Comparison of ENCODE assay signal across 1 cellular context in the genomic region with DNA sequence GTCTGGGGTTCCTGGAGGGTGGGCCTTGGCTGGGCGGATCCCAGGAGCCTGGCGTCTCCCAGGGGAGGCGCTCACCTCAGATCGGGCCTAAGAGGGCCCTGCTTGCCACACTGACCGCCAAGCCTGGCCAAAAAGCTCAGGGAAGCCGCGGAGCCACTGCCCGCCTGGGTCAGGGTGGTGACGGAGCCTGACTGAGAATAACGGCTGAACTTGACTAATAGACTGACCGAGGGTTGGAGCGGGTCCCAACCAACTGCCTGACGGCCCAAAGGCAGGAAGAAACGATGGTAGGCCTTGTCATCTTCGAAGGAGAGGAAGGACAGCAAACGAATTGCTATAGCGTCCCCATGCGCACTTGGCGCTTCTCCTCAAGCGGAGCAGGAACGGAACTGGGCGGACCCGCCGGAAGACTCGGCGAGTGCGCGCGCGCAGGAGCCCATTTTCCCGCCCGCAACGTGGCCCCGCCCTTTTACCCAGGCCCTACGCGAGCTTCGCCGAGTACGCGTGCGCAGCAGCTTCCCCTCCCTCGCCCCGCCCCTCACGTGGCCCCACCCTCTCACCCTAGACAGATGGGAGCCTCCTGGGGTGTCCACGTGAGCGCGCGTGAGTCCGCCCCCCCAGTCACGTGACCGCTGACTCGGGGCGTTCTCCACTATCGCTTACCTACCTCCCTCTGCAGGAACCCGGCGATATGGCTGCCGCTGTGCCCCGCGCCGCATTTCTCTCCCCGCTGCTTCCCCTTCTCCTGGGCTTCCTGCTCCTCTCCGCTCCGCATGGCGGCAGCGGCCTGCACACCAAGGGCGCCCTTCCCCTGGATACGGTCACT.
TF ChIP-seq lines count a peak whose summit lies in the region.

ERP29 (plus strand) TSS at position 652 of the 826 bp plus-strand sequence; CDS start at position 692, 40 bp downstream.
TMEM116 (minus strand) TSS at position 391 of the 826 bp plus-strand sequence. CDS start 7,895 bp downstream, outside the sequence.

TF ChIP-seq in GM12878, 131 proteins besides CTCF, POLR2A, EP300 and RAD21 (continued from another document and continues in another):
- TF ChIP-seq ZBTB11 (CRISPR knock-in tag; IDR thresholded peaks at IDR 0.05): peak; percentile 64
- TF ChIP-seq, protein P1, sequence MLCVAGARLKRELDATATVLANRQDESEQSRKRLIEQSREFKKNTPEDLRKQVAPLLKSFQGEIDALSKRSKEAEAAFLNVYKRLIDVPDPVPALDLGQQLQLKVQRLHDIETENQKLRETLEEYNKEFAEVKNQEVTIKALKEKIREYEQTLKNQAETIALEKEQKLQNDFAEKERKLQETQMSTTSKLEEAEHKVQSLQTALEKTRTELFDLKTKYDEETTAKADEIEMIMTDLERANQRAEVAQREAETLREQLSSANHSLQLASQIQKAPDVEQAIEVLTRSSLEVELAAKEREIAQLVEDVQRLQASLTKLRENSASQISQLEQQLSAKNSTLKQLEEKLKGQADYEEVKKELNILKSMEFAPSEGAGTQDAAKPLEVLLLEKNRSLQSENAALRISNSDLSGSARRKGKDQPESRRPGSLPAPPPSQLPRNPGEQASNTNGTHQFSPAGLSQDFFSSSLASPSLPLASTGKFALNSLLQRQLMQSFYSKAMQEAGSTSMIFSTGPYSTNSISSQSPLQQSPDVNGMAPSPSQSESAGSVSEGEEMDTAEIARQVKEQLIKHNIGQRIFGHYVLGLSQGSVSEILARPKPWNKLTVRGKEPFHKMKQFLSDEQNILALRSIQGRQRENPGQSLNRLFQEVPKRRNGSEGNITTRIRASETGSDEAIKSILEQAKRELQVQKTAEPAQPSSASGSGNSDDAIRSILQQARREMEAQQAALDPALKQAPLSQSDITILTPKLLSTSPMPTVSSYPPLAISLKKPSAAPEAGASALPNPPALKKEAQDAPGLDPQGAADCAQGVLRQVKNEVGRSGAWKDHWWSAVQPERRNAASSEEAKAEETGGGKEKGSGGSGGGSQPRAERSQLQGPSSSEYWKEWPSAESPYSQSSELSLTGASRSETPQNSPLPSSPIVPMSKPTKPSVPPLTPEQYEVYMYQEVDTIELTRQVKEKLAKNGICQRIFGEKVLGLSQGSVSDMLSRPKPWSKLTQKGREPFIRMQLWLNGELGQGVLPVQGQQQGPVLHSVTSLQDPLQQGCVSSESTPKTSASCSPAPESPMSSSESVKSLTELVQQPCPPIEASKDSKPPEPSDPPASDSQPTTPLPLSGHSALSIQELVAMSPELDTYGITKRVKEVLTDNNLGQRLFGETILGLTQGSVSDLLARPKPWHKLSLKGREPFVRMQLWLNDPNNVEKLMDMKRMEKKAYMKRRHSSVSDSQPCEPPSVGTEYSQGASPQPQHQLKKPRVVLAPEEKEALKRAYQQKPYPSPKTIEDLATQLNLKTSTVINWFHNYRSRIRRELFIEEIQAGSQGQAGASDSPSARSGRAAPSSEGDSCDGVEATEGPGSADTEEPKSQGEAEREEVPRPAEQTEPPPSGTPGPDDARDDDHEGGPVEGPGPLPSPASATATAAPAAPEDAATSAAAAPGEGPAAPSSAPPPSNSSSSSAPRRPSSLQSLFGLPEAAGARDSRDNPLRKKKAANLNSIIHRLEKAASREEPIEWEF (IDR thresholded peaks at IDR 0.05; ENCODE audit: insufficient replicate concordance, low read depth, low read length): no peak
- TF ChIP-seq, protein P2, sequence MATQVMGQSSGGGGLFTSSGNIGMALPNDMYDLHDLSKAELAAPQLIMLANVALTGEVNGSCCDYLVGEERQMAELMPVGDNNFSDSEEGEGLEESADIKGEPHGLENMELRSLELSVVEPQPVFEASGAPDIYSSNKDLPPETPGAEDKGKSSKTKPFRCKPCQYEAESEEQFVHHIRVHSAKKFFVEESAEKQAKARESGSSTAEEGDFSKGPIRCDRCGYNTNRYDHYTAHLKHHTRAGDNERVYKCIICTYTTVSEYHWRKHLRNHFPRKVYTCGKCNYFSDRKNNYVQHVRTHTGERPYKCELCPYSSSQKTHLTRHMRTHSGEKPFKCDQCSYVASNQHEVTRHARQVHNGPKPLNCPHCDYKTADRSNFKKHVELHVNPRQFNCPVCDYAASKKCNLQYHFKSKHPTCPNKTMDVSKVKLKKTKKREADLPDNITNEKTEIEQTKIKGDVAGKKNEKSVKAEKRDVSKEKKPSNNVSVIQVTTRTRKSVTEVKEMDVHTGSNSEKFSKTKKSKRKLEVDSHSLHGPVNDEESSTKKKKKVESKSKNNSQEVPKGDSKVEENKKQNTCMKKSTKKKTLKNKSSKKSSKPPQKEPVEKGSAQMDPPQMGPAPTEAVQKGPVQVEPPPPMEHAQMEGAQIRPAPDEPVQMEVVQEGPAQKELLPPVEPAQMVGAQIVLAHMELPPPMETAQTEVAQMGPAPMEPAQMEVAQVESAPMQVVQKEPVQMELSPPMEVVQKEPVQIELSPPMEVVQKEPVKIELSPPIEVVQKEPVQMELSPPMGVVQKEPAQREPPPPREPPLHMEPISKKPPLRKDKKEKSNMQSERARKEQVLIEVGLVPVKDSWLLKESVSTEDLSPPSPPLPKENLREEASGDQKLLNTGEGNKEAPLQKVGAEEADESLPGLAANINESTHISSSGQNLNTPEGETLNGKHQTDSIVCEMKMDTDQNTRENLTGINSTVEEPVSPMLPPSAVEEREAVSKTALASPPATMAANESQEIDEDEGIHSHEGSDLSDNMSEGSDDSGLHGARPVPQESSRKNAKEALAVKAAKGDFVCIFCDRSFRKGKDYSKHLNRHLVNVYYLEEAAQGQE (IDR thresholded peaks at IDR 0.05; ENCODE audit: low read depth, low read length): 0 out of 2 replicates have a peak, but pooled peaks have one; percentile 20
- no peak for TF ChIP-seq PAX8 (IDR thresholded peaks at IDR 0.05)
- TF ChIP-seq IKZF1 (conservative IDR thresholded peaks at IDR 0.05): 0 out of 2 replicates have a peak, but pooled peaks have one; percentile 44
- peak; percentile 16; the same call in 1 of the 2 replicates for TF ChIP-seq JUND (IDR thresholded peaks at IDR 0.05; ENCODE audit: low read depth, low read length)
- TF ChIP-seq NFIC (IDR thresholded peaks at IDR 0.05; ENCODE audit: low read depth, low read length): no peak
- TF ChIP-seq RUNX3 (IDR thresholded peaks at IDR 0.05; ENCODE audit: low read length): peak; percentile 39; the same call in 1 of the 2 replicates
- no peak for TF ChIP-seq ATF7 (IDR thresholded peaks at IDR 0.05; ENCODE audit: low read depth)
- TF ChIP-seq ZNF592 (IDR thresholded peaks at IDR 0.05): no peak
- no peak for TF ChIP-seq PBX3 (IDR thresholded peaks at IDR 0.05; ENCODE audit: insufficient replicate concordance, low read depth, low read length)
- no peak for TF ChIP-seq FOXK2 (IDR thresholded peaks at IDR 0.05)
- no peak for TF ChIP-seq MTA3 (IDR thresholded peaks at IDR 0.05; ENCODE audit: borderline replicate concordance, low read length)
- no peak for TF ChIP-seq SRF (IDR thresholded peaks at IDR 0.05; ENCODE audit: low read depth in 2 of 2, low read length in 2 of 2)
- TF ChIP-seq TARDBP (IDR thresholded peaks at IDR 0.05; ENCODE audit: borderline replicate concordance): no peak
- 0 out of 2 replicates have a peak, but pooled peaks have one; percentile 15 for TF ChIP-seq ELK1 (IDR thresholded peaks at IDR 0.05; ENCODE audit: low read depth, low read length)
- no peak for TF ChIP-seq YBX1 (IDR thresholded peaks at IDR 0.05)
- peak; percentile 76; the same call in 1 of the 2 replicates for TF ChIP-seq LARP7 (IDR thresholded peaks at IDR 0.05)
- TF ChIP-seq KDM1A (IDR thresholded peaks at IDR 0.05; ENCODE audit: borderline replicate concordance): no peak
- TF ChIP-seq RBBP5 (conservative IDR thresholded peaks at IDR 0.05): no peak
- no peak for TF ChIP-seq ZZZ3 (IDR thresholded peaks at IDR 0.05; ENCODE audit: control insufficient read depth, insufficient read length, low read depth)
- TF ChIP-seq BMI1 (IDR thresholded peaks at IDR 0.05; ENCODE audit: borderline replicate concordance): no peak
- peak; percentile 6; the same call in 1 of the 2 replicates for TF ChIP-seq TCF12 (IDR thresholded peaks at IDR 0.05; ENCODE audit: low read depth, low read length)
- TF ChIP-seq TAF1 (IDR thresholded peaks at IDR 0.05; ENCODE audit: borderline replicate concordance, low read depth, low read length): peak; percentile 81
- TF ChIP-seq, protein P3, sequence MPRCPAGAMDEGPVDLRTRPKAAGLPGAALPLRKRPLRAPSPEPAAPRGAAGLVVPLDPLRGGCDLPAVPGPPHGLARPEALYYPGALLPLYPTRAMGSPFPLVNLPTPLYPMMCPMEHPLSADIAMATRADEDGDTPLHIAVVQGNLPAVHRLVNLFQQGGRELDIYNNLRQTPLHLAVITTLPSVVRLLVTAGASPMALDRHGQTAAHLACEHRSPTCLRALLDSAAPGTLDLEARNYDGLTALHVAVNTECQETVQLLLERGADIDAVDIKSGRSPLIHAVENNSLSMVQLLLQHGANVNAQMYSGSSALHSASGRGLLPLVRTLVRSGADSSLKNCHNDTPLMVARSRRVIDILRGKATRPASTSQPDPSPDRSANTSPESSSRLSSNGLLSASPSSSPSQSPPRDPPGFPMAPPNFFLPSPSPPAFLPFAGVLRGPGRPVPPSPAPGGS (IDR thresholded peaks at IDR 0.05; ENCODE audit: borderline replicate concordance, insufficient read depth, low read depth, low read length, poor library complexity, severe bottlenecking): no peak
- no peak for TF ChIP-seq RCOR1 (conservative IDR thresholded peaks at IDR 0.05; ENCODE audit: low read depth, low read length)
- 0 out of 2 replicates have a peak, but pooled peaks have one; percentile 1 for TF ChIP-seq CHD1 (IDR thresholded peaks at IDR 0.05; ENCODE audit: low read depth, low read length)
- peak; percentile 56 for TF ChIP-seq SP1 (IDR thresholded peaks at IDR 0.05; ENCODE audit: low read depth, low read length)
